9 cellular contexts compared by ENCODE assay signal in genomic region chr4:113141901-113142346, GRCh38.
DNase-seq lines count a peak whose midpoint lies in the region; ATAC-seq and TF ChIP-seq lines count a peak whose summit lies in the region.
"Had no signal": no experiment of that assay in that cellular context is flagged by ENCODE, and none has a peak within 500 bp of the region (broad histone marks: within the 10 kb centered on the region; RNA-seq: fewer than 3 reads in every experiment).

No MANE protein-coding gene starts in this region.

- peaks cover 0 to 4% of the 10 kb centered on the region in 2 donors for H3K4me1 ChIP-seq in breast epithelium

- intact Hi-C loops in sciatic nerve (cut with DNase I) = no loop called here
- intact Hi-C loops in lower leg skin (cut with DNase I; ENCODE audit: low total_unique reads) = no loop called here
- intact Hi-C loops in breast epithelium (cut with DNase I; ENCODE audit: low total_unique reads) = no loop called here

- H3K27me3 ChIP-seq in breast epithelium = no peaks in the 10 kb centered on the region

- H3K27ac ChIP-seq in breast epithelium = no peak overlapping the region
- H3K27ac ChIP-seq: HL-60 had no signal

- peak; percentile 10 for DNase-seq in HuH-7.5 (ENCODE audit: low spot score)
- peak; percentile 86 for DNase-seq in astrocyte of the spinal cord (ENCODE audit: low read depth, low spot score)
- DNase-seq in sciatic nerve (ENCODE audit: low spot score) = no peak
- no peak for DNase-seq in lower leg skin (ENCODE audit: low spot score in 2 of 2)
- DNase-seq in activated CD4-positive, alpha-beta T cell treated with anti-CD3 and anti-CD28 coated beads, Interleukin-2, amount 50 U/mL, for 1 hour = no peak
- DNase-seq in stimulated activated naive CD8-positive, alpha-beta T cell treated with anti-CD3 and anti-CD28 coated beads, Interleukin-15, Interleukin-2, amounts not matched to agents 100 U/mL and 50 U/mL, for 24 hours = no peak
- no peak for DNase-seq in breast epithelium (ENCODE audit: low spot score in 2 of 2)

- in situ Hi-C loops in astrocyte of the spinal cord (cut with HindIII; ENCODE audit: low sequenced_read_pairs) = no loop called here

- TF ChIP-seq POLR2A in lower leg skin (IDR thresholded peaks at IDR 0.05) = no peak
- no peak for TF ChIP-seq POLR2A in breast epithelium (IDR thresholded peaks at IDR 0.05)

- TF ChIP-seq CTCF in astrocyte of the spinal cord (IDR thresholded peaks at IDR 0.05; ENCODE audit: low read depth, low read length) (no peak), lower leg skin (IDR thresholded peaks at IDR 0.05) (no peak), breast epithelium (IDR thresholded peaks at IDR 0.05) (no peak)

- H3K4me3 ChIP-seq in astrocyte of the spinal cord (ENCODE audit: low read depth, low read length) (no peak overlapping the region), lower leg skin (ENCODE audit: low read depth, poor library complexity, severe bottlenecking) (no peak overlapping the region), breast epithelium (no peak overlapping the region)

- 29 to 32% methylated on average over 3 of the region's 3 CpGs for WGBS in lower leg skin, 2 donors

- no peaks in the 10 kb centered on the region for H3K36me3 ChIP-seq in breast epithelium

- no peaks in the 10 kb centered on the region for H3K9me3 ChIP-seq in breast epithelium

- ATAC-seq in GM18870 (IDR thresholded peaks at IDR 0.05; ENCODE audit: unreplicated experiment) = peak; percentile 45
- ATAC-seq in sciatic nerve = peak; percentile 79
- no peak for ATAC-seq in stimulated activated naive CD8-positive, alpha-beta T cell treated with anti-CD3 and anti-CD28 coated beads, Interleukin-15, Interleukin-2, amounts not matched to agents 100 U/mL and 50 U/mL, for 24 hours

Comparison
In these comparisons a context has a peak if more than half of its experiments do, and no peak if none do; other contexts are left out.
1. DNase-seq: peak in HuH-7.5 (single experiment) and astrocyte of the spinal cord (single experiment); none in sciatic nerve (single experiment), lower leg skin (0 of 2), activated CD4-positive, alpha-beta T cell treated with anti-CD3 and anti-CD28 coated beads, Interleukin-2, amount 50 U/mL, for 1 hour (single experiment), stimulated activated naive CD8-positive, alpha-beta T cell treated with anti-CD3 and anti-CD28 coated beads, Interleukin-15, Interleukin-2, amounts not matched to agents 100 U/mL and 50 U/mL, for 24 hours (single experiment) and breast epithelium (0 of 2).